ENCODE assay signal across 25 cellular contexts in the genomic region with DNA sequence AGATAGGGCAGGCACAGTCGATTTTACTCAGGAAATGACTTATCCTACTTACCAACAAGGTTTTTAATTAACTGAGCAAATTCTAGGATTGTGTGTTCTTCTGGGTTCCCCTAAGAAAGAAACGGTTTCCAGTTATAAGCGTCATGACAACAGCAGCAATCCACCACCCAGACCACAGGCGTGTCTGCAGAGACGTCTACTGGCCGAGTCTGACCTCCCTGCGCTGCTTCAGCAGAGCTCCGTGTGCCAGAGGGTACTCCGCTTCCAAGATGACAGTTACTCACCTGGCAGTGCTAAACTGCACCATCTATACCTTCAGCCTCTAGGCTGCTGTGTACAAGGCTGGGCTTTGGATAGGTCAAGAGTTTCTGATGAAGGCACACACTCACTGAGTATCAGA.
"Had no signal": no experiment of that assay in that cellular context is flagged by ENCODE, and none has a peak within 500 bp of the region (broad histone marks: within the 10 kb centered on the region; RNA-seq: fewer than 3 reads in every experiment).

No MANE protein-coding gene starts in this region.

- H3K9me3 Mint-ChIP-seq: activated naive CD4-positive, alpha-beta T cell treated with anti-CD3 and anti-CD28 coated beads, Interleukin-2, amount 50 U/mL, for 72 hours; mesothelial cell of epicardium; natural killer cell; stimulated activated memory B cell treated with anti-CD40 and anti-IgM and Interleukin-4, amounts not matched to agents 10 μg/mL and 1 μg/mL and 100 μg/mL, for 72 hours; stimulated activated naive CD8-positive, alpha-beta T cell treated with anti-CD3 and anti-CD28 coated beads, Interleukin-15, amount 100 ng/mL, for 72 hours; type B pancreatic cell had no signal

- H3K27me3 Mint-ChIP-seq: stimulated activated memory B cell treated with anti-CD40 and anti-IgM and Interleukin-4, amounts not matched to agents 10 μg/mL and 1 μg/mL and 100 μg/mL, for 72 hours; stimulated activated naive CD8-positive, alpha-beta T cell treated with anti-CD3 and anti-CD28 coated beads, Interleukin-15, amount 100 ng/mL, for 72 hours; type B pancreatic cell had no signal

- H3K4me3 ChIP-seq: coronary artery, right atrium auricular region, smooth muscle cell, uterus had no signal

- ATAC-seq: activated CD4-positive, CD25-positive, alpha-beta regulatory T cell treated with anti-CD3 and anti-CD28 coated beads, Interleukin-2, amount 50 U/mL, for 24 hours; activated naive CD4-positive, alpha-beta T cell treated with anti-CD3 and anti-CD28 coated beads, Interleukin-2, amount 50 U/mL, for 72 hours; left colon; natural killer cell; stimulated activated memory B cell treated with anti-CD40 and anti-IgM and Interleukin-4, amounts not matched to agents 10 μg/mL and 1 μg/mL and 100 μg/mL, for 72 hours; stimulated activated naive CD8-positive, alpha-beta T cell treated with anti-CD3 and anti-CD28 coated beads, Interleukin-15, amount 100 ng/mL, for 72 hours had no signal

- H3K27me3 ChIP-seq: brain microvascular endothelial cell, right atrium auricular region, uterus had no signal

- H3K4me3 Mint-ChIP-seq: mesothelial cell of epicardium; natural killer cell; stimulated activated memory B cell treated with anti-CD40 and anti-IgM and Interleukin-4, amounts not matched to agents 10 μg/mL and 1 μg/mL and 100 μg/mL, for 72 hours; stimulated activated naive CD8-positive, alpha-beta T cell treated with anti-CD3 and anti-CD28 coated beads, Interleukin-15, amount 100 ng/mL, for 72 hours; type B pancreatic cell had no signal

- H3K4me1 ChIP-seq: right atrium auricular region, uterus had no signal

- DNase-seq: activated CD4-positive, alpha-beta T cell treated with anti-CD3 and anti-CD28 coated beads, Interleukin-2, amount 50 U/mL, for 48 hours; activated effector memory CD4-positive, alpha-beta T cell treated with anti-CD3 and anti-CD28 coated beads, Interleukin-2, amount 50 U/mL, for 16 hours; amniotic stem cell; brain microvascular endothelial cell; head of caudate nucleus; hippocampal formation; kidney; left colon; natural killer cell; stimulated activated CD4-positive, alpha-beta T cell treated with anti-CD3 and anti-CD28 coated beads, Interleukin-1b, Interleukin-23, amount 100 ng/mL, for 48 hours; stimulated activated CD4-positive, alpha-beta T cell treated with anti-CD3 and anti-CD28 coated beads, Interleukin-4, amount 100 ng/mL, for 4 hours; substantia nigra; T-helper 1 cell; T1000; uterus had no signal

- H3K9me3 ChIP-seq: right atrium auricular region, uterus had no signal

- H3K27ac ChIP-seq: brain microvascular endothelial cell, coronary artery, right atrium auricular region, uterus, WERI-Rb-1 had no signal

- H3K27ac Mint-ChIP-seq: mesothelial cell of epicardium; stimulated activated memory B cell treated with anti-CD40 and anti-IgM and Interleukin-4, amounts not matched to agents 10 μg/mL and 1 μg/mL and 100 μg/mL, for 72 hours; stimulated activated naive CD8-positive, alpha-beta T cell treated with anti-CD3 and anti-CD28 coated beads, Interleukin-15, amount 100 ng/mL, for 72 hours; type B pancreatic cell had no signal

- H3K36me3 ChIP-seq: brain microvascular endothelial cell, uterus had no signal
